ENCODE assay signal across 8 cellular contexts in genomic region chr22:36873614-36874308, GRCh38. TPM values are rescaled to one million over a fixed set of nuclear protein-coding genes. Genes with fewer than 3 reads are reported as not detected.
DNase-seq lines count a peak whose midpoint lies in the region; FAIRE-seq and TF ChIP-seq lines count a peak whose summit lies in the region.

No MANE protein-coding gene starts in this region.

- TF ChIP-seq CTCF in LNCaP clone FGC (IDR thresholded peaks at IDR 0.05; ENCODE audit: control insufficient read depth, extremely low read depth, insufficient read depth) = peak; percentile 55
- peak; percentile 61 for TF ChIP-seq CTCF in fibroblast of mammary gland (conservative IDR thresholded peaks at IDR 0.05; ENCODE audit: control insufficient read depth, insufficient read depth, low read depth, low read length)
- TF ChIP-seq CTCF in osteoblast (IDR thresholded peaks at IDR 0.05; ENCODE audit: extremely low read depth, low read depth, low read length) = peak; percentile 79

- no peaks in the 10 kb centered on the region for H3K9me3 ChIP-seq in osteoblast (ENCODE audit: low read depth, low read length)

- no peak overlapping the region for H3K4me3 Mint-ChIP-seq in activated CD4-positive, alpha-beta memory T cell treated with anti-CD3 and anti-CD28 coated beads for 36 hours

- H2AFZ ChIP-seq in osteoblast (ENCODE audit: low read length) = peak overlapping the region; percentile 67

- H3K4me2 ChIP-seq in osteoblast (ENCODE audit: insufficient read depth, low read length) = peak overlapping the region; percentile 46

- no peak for TF ChIP-seq POLR2A in H54 (IDR thresholded peaks at IDR 0.05; ENCODE audit: low read depth, low read length)

- H4K20me1 ChIP-seq in osteoblast (ENCODE audit: insufficient read depth, low read length) = no peaks in the 10 kb centered on the region

- H3K9me3 Mint-ChIP-seq in activated CD4-positive, alpha-beta memory T cell treated with anti-CD3 and anti-CD28 coated beads for 36 hours = no peaks in the 10 kb centered on the region

- peak overlapping the region; percentile 68 for H3K27ac ChIP-seq in osteoblast (ENCODE audit: low read depth, low read length)

- POLR2A ChIA-PET in activated CD4-positive, alpha-beta memory T cell treated with anti-CD3 and anti-CD28 coated beads for 36 hours (lab: Charles Lee) = interaction anchor here (1.0 to 1.3 kb wide), 4 partner anchors 9 to 15 kb away, joined by 3 to 11 read pairs (median 3); partner anchors contain the start of gene NCF4

- no peaks in the 10 kb centered on the region for H3K36me3 Mint-ChIP-seq in activated CD4-positive, alpha-beta memory T cell treated with anti-CD3 and anti-CD28 coated beads for 36 hours

- H3K4me3 ChIP-seq in LNCaP clone FGC (ENCODE audit: low read depth, low read length) = no peak overlapping the region
- H3K4me3 ChIP-seq in fibroblast of mammary gland (ENCODE audit: control insufficient read depth, low read depth, low read length) = no peak overlapping the region
- H3K4me3 ChIP-seq in osteoblast (ENCODE audit: insufficient read depth, low read length) = no peak overlapping the region

- H3K4me1 ChIP-seq in osteoblast (ENCODE audit: insufficient read depth, low read length) = peaks cover 21% of the 10 kb centered on the region

- H3K4me1 Mint-ChIP-seq in activated CD4-positive, alpha-beta memory T cell treated with anti-CD3 and anti-CD28 coated beads for 36 hours (ENCODE audit: low read depth) = peaks cover 19% of the 10 kb centered on the region

- no peaks in the 10 kb centered on the region for H3K27me3 Mint-ChIP-seq in activated CD4-positive, alpha-beta memory T cell treated with anti-CD3 and anti-CD28 coated beads for 36 hours

- intact Hi-C loops in activated CD4-positive, alpha-beta memory T cell treated with anti-CD3 and anti-CD28 coated beads for 36 hours (cut with micrococcal nuclease) = loop anchor here (1.0 kb wide), 1 partner anchor 12 kb away; the partner anchor contains the start of gene NCF4

- H3K27ac Mint-ChIP-seq in activated CD4-positive, alpha-beta memory T cell treated with anti-CD3 and anti-CD28 coated beads for 36 hours = peak overlapping the region; percentile 90

- H3K27me3 ChIP-seq in osteoblast (ENCODE audit: insufficient read depth, low read length) = peaks cover 6% of the 10 kb centered on the region

- CTCF ChIA-PET in activated CD4-positive, alpha-beta memory T cell treated with anti-CD3 and anti-CD28 coated beads for 36 hours (lab: Charles Lee) = interaction anchor here (0.6 to 2.8 kb wide), 10 partner anchors 9 to 326 kb away, joined by 3 to 16 read pairs (median 10); partner anchors contain the start of gene NCF4

- H3K36me3 ChIP-seq in osteoblast (ENCODE audit: insufficient read depth, low read length) = no peaks in the 10 kb centered on the region

- H3K79me2 ChIP-seq in osteoblast (ENCODE audit: insufficient read depth, low read length) = no peaks in the 10 kb centered on the region

- peak; percentile 9 for DNase-seq in activated T-cell treated with anti-CD3 and anti-CD28 coated beads for 24 hours (ENCODE audit: low read depth)
- DNase-seq in activated T-cell treated with anti-CD3 and anti-CD28 coated beads, Interleukin-2, amount 50 U/mL, for 1 hour = no peak
- DNase-seq in H54 (ENCODE audit: insufficient read length, low spot score) = peak; percentile 21
- DNase-seq in LNCaP clone FGC (ENCODE audit: low read depth) = no peak
- peak; percentile 76 for DNase-seq in activated CD4-positive, alpha-beta memory T cell treated with anti-CD3 and anti-CD28 coated beads for 36 hours
- DNase-seq in fibroblast of mammary gland (ENCODE audit: low read depth) = peak; percentile 62
- DNase-seq in osteoblast (ENCODE audit: insufficient read length, low spot score, missing footprints) = peak; percentile 98
- no peak for DNase-seq in OCI-M2 (lab: John Stamatoyannopoulos, UW; ENCODE audit: unreplicated experiment)

- FAIRE-seq in H54 (lab: Jason Lieb, UNC) = no peak

RNA-seq across cellular contexts. Expression of gene NCF4, which starts 13.0 kb away (rescaled TPM):
- 1 to 10 TPM; 8.7 to 9.3 TPM for total RNA-seq in activated CD4-positive, alpha-beta memory T cell treated with anti-CD3 and anti-CD28 coated beads for 36 hours
- total RNA-seq in osteoblast = under 0.01 and 0.36 TPM in 2 replicates

RNA-seq across cellular contexts. Expression of gene CSF2RB, which starts 39.7 kb away (rescaled TPM):
- under 1 TPM; 0.22 to 0.48 TPM for total RNA-seq in activated CD4-positive, alpha-beta memory T cell treated with anti-CD3 and anti-CD28 coated beads for 36 hours
- total RNA-seq in osteoblast = 1.1 and 1.2 TPM in 2 replicates

RNA-seq across cellular contexts. Expression of gene PVALB, which starts 56.9 kb away (rescaled TPM):
- total RNA-seq in activated CD4-positive, alpha-beta memory T cell treated with anti-CD3 and anti-CD28 coated beads for 36 hours = not detected
- total RNA-seq in osteoblast = not detected in 2 replicates

Comparison
In these comparisons a context has a peak if more than half of its experiments do, and no peak if none do; other contexts are left out.
1. DNase-seq: peak in activated T-cell treated with anti-CD3 and anti-CD28 coated beads for 24 hours (single experiment), H54 (single experiment), activated CD4-positive, alpha-beta memory T cell treated with anti-CD3 and anti-CD28 coated beads for 36 hours (single experiment), fibroblast of mammary gland (single experiment) and osteoblast (single experiment); none in activated T-cell treated with anti-CD3 and anti-CD28 coated beads, Interleukin-2, amount 50 U/mL, for 1 hour (single experiment), LNCaP clone FGC (single experiment) and OCI-M2 (single experiment).
2. Peak in every context shown above with its lines, with median percentiles within 50 percentile points of each other: CTCF ChIP-seq.